In genomic region chr3:179410317-179410716, GRCh38 we compare ENCODE assay signal across 1 cellular context.
TF ChIP-seq lines count a peak whose summit lies in the region.

No MANE protein-coding gene starts in this region.

TF ChIP-seq in GM23338, 12 proteins besides CTCF, POLR2A, EP300 and RAD21 (continued from another document):
- TF ChIP-seq ZNF462 (CRISPR knock-in tag; IDR thresholded peaks at IDR 0.05): peak; percentile 18; the same call in 1 of the 2 replicates
TF ChIP-seq in GM23338: peak in this region for 2.
